ENCODE assay signal across 2 cellular contexts in the genomic region with DNA sequence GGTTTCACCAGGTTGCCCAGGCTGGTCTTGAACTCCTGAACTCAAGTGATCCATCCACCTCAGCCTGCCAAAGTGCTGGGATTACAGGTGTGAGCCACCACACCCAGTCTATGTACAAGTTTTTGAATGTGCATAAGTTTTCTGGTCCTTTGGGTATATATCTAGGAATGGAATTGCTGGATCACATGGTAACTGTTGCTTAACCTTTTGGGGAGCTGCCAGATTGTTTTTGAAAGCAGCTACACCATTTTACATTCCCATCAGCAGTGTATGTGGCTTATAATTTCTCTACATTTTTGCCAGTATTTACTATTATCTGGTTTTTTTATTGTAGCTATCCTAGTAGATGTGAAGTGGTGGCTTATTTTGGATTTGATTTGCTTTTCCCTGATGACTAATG.
TF ChIP-seq lines count a peak whose summit lies in the region.

No MANE protein-coding gene starts in this region.

TF ChIP-seq in HEK293, 187 proteins besides CTCF, POLR2A, EP300 and RAD21:
- TF ChIP-seq ZNF140 (tag by site-specific recombination; IDR thresholded peaks at IDR 0.05), result peak; percentile 85; the same call in 1 of the 2 replicates
- TF ChIP-seq, protein P1, sequence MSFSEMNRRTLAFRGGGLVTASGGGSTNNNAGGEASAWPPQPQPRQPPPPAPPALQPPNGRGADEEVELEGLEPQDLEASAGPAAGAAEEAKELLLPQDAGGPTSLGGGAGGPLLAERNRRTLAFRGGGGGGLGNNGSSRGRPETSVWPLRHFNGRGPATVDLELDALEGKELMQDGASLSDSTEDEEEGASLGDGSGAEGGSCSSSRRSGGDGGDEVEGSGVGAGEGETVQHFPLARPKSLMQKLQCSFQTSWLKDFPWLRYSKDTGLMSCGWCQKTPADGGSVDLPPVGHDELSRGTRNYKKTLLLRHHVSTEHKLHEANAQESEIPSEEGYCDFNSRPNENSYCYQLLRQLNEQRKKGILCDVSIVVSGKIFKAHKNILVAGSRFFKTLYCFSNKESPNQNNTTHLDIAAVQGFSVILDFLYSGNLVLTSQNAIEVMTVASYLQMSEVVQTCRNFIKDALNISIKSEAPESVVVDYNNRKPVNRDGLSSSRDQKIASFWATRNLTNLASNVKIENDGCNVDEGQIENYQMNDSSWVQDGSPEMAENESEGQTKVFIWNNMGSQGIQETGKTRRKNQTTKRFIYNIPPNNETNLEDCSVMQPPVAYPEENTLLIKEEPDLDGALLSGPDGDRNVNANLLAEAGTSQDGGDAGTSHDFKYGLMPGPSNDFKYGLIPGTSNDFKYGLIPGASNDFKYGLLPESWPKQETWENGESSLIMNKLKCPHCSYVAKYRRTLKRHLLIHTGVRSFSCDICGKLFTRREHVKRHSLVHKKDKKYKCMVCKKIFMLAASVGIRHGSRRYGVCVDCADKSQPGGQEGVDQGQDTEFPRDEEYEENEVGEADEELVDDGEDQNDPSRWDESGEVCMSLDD (tag by site-specific recombination; IDR thresholded peaks at IDR 0.05), result no peak

TF ChIP-seq in K562, 482 proteins besides CTCF, POLR2A, EP300 and RAD21:
- TF ChIP-seq NFE2L1 (tag; IDR thresholded peaks at IDR 0.05; ENCODE audit: borderline replicate concordance, low read depth) (no peak), ZNF76 (CRISPR knock-in tag; IDR thresholded peaks at IDR 0.05; ENCODE audit: borderline replicate concordance) (no peak), NRF1 (conservative IDR thresholded peaks at IDR 0.05 in 1 of 2, IDR thresholded peaks at IDR 0.05 in 1 of 2) (no peak), HDAC6 (IDR thresholded peaks at IDR 0.05; ENCODE audit: low read depth, low read length) (no peak), ZNF445 (CRISPR knock-in tag; IDR thresholded peaks at IDR 0.05; ENCODE audit: low read depth) (no peak), RNF219 (CRISPR knock-in tag; IDR thresholded peaks at IDR 0.05) (no peak), RBM25 (IDR thresholded peaks at IDR 0.05; ENCODE audit: low read depth, low read length, severe bottlenecking) (no peak), ZNF41 (CRISPR knock-in tag; conservative IDR thresholded peaks at IDR 0.05) (no peak), LCOR (CRISPR knock-in tag; IDR thresholded peaks at IDR 0.05) (no peak), NFIC (IDR thresholded peaks at IDR 0.05) (peak; percentile 37; the same call in 1 of the 2 replicates), TEAD1 (CRISPR knock-in tag; IDR thresholded peaks at IDR 0.05) (no peak), NCOA6 (IDR thresholded peaks at IDR 0.05) (no peak), ZNF717 (CRISPR knock-in tag; IDR thresholded peaks at IDR 0.05) (no peak), ILK (tag; IDR thresholded peaks at IDR 0.05; ENCODE audit: borderline replicate concordance, low read depth) (no peak), POLR2AphosphoS2 (IDR thresholded peaks at IDR 0.05; ENCODE audit: low read length) (no peak), CEBPG (CRISPR knock-in tag; IDR thresholded peaks at IDR 0.05) (no peak), CEBPG (tag; conservative IDR thresholded peaks at IDR 0.05 in 1 of 2, IDR thresholded peaks at IDR 0.05 in 1 of 2) (0 out of 4 replicates have a peak, but pooled peaks of 1 of the 2 experiments have one; percentile 18), NCOA4 (IDR thresholded peaks at IDR 0.05; ENCODE audit: partially characterized antibody) (no peak), HDAC2 (IDR thresholded peaks at IDR 0.05) (no peak), CEBPB (tag; IDR thresholded peaks at IDR 0.05) (peak; percentile 68), PML (IDR thresholded peaks at IDR 0.05; ENCODE audit: low read length) (no peak), ZNF449 (CRISPR knock-in tag; IDR thresholded peaks at IDR 0.05) (no peak), ZNF583 (CRISPR knock-in tag; IDR thresholded peaks at IDR 0.05) (no peak), HEY1 (CRISPR knock-in tag; IDR thresholded peaks at IDR 0.05; ENCODE audit: borderline replicate concordance) (no peak)
- TF ChIP-seq, protein P2, sequence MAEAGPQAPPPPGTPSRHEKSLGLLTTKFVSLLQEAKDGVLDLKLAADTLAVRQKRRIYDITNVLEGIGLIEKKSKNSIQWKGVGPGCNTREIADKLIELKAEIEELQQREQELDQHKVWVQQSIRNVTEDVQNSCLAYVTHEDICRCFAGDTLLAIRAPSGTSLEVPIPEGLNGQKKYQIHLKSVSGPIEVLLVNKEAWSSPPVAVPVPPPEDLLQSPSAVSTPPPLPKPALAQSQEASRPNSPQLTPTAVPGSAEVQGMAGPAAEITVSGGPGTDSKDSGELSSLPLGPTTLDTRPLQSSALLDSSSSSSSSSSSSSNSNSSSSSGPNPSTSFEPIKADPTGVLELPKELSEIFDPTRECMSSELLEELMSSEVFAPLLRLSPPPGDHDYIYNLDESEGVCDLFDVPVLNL (CRISPR knock-in tag; IDR thresholded peaks at IDR 0.05; ENCODE audit: low read depth), result no peak
- TF ChIP-seq, protein P3, sequence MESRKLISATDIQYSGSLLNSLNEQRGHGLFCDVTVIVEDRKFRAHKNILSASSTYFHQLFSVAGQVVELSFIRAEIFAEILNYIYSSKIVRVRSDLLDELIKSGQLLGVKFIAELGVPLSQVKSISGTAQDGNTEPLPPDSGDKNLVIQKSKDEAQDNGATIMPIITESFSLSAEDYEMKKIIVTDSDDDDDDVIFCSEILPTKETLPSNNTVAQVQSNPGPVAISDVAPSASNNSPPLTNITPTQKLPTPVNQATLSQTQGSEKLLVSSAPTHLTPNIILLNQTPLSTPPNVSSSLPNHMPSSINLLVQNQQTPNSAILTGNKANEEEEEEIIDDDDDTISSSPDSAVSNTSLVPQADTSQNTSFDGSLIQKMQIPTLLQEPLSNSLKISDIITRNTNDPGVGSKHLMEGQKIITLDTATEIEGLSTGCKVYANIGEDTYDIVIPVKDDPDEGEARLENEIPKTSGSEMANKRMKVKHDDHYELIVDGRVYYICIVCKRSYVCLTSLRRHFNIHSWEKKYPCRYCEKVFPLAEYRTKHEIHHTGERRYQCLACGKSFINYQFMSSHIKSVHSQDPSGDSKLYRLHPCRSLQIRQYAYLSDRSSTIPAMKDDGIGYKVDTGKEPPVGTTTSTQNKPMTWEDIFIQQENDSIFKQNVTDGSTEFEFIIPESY (CRISPR knock-in tag; IDR thresholded peaks at IDR 0.05), result no peak
- TF ChIP-seq, protein P4, sequence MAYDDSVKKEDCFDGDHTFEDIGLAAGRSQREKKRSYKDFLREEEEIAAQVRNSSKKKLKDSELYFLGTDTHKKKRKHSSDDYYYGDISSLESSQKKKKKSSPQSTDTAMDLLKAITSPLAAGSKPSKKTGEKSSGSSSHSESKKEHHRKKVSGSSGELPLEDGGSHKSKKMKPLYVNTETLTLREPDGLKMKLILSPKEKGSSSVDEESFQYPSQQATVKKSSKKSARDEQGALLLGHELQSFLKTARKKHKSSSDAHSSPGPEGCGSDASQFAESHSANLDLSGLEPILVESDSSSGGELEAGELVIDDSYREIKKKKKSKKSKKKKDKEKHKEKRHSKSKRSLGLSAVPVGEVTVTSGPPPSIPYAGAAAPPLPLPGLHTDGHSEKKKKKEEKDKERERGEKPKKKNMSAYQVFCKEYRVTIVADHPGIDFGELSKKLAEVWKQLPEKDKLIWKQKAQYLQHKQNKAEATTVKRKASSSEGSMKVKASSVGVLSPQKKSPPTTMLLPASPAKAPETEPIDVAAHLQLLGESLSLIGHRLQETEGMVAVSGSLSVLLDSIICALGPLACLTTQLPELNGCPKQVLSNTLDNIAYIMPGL (CRISPR knock-in tag; IDR thresholded peaks at IDR 0.05), result no peak
